In genomic region chr9:129225201-129225778, GRCh38 we compare ENCODE assay signal across 1 cellular context.
TF ChIP-seq lines count a peak whose summit lies in the region.

No MANE protein-coding gene starts in this region.

TF ChIP-seq in H1, 55 proteins besides CTCF, POLR2A, EP300 and RAD21 (continued from another document):
- TF ChIP-seq E2F6 (IDR thresholded peaks at IDR 0.05) = no peak
- TF ChIP-seq YY1 (IDR thresholded peaks at IDR 0.05; ENCODE audit: low read depth, low read length) = no peak
- no peak for TF ChIP-seq SP4 (IDR thresholded peaks at IDR 0.05; ENCODE audit: low read length)
- no peak for TF ChIP-seq JUN (IDR thresholded peaks at IDR 0.05; ENCODE audit: low read depth, low read length)
- no peak for TF ChIP-seq CREB1 (IDR thresholded peaks at IDR 0.05)
- TF ChIP-seq SIRT6 (IDR thresholded peaks at IDR 0.05; ENCODE audit: low read length) = no peak
- TF ChIP-seq CEBPB (IDR thresholded peaks at IDR 0.05; ENCODE audit: low read depth, low read length) = no peak
- TF ChIP-seq ZNF274 (IDR thresholded peaks at IDR 0.05; ENCODE audit: borderline replicate concordance, extremely low read depth, low read length) = no peak
- TF ChIP-seq TEAD4 (IDR thresholded peaks at IDR 0.05; ENCODE audit: low read depth, low read length) = no peak
- no peak for TF ChIP-seq CBX8 (IDR thresholded peaks at IDR 0.05; ENCODE audit: borderline replicate concordance, low read depth, low read length)
- TF ChIP-seq FOSL1 (IDR thresholded peaks at IDR 0.05; ENCODE audit: insufficient read depth, low read depth, low read length) = no peak
- no peak for TF ChIP-seq SUZ12 (IDR thresholded peaks at IDR 0.05; ENCODE audit: low read length)
- TF ChIP-seq BRCA1 (IDR thresholded peaks at IDR 0.05; ENCODE audit: low read depth, low read length) = no peak
